8 cellular contexts compared by ENCODE assay signal in genomic region chr12:27244680-27245005, GRCh38. TPM values are rescaled to one million over a fixed set of nuclear protein-coding genes. Genes with fewer than 3 reads are reported as not detected.
DNase-seq lines count a peak whose midpoint lies in the region; TF ChIP-seq lines count a peak whose summit lies in the region.

No MANE protein-coding gene starts in this region.

- no peaks in the 10 kb centered on the region for H3K27me3 ChIP-seq in sigmoid colon

- H3K4me3 ChIP-seq in sigmoid colon: peak overlapping the region; percentile 64 to 95 (median 80)

- no peaks in the 10 kb centered on the region for H3K9me3 ChIP-seq in sigmoid colon

- H3K36me3 ChIP-seq in sigmoid colon: no peaks in the 10 kb centered on the region

- WGBS in sigmoid colon, 2 donors: 0% methylated on average over 13 of the region's 13 CpGs

- intact Hi-C loops in sigmoid colon (cut with DNase I): loop anchor here (2.0 to 5.0 kb wide), 3 partner anchors 102 to 307 kb away; partner anchors contain the start of genes FGFR1OP2, INTS13 and TM7SF3

- no peak for TF ChIP-seq EP300 in sigmoid colon (IDR thresholded peaks at IDR 0.05)

- in situ Hi-C loops in SK-MEL-5 (cut with HindIII; ENCODE audit: low pct_unique_long_range_greater_than_20kb, low sequenced_read_pairs): no loop called here

- DNase-seq in NCI-H748 (lab: John Stamatoyannopoulos, UW; ENCODE audit: unreplicated experiment) (peak; percentile 31), NCI-H748 treated with DMSO at 0.1 percent for 48 hours (lab: John Stamatoyannopoulos, UW) (no peak), SK-MEL-5 (ENCODE audit: low read depth, low spot score) (peak; percentile 13), fibroblast of peridontal ligament (ENCODE audit: extremely low read depth) (peak; percentile 60), sigmoid colon (no peak), mesenteric fat pad (ENCODE audit: low spot score) (no peak), Ammon's horn (ENCODE audit: low spot score) (no peak), COLO829 (ENCODE audit: low spot score) (no peak)

- TF ChIP-seq POLR2A in sigmoid colon (IDR thresholded peaks at IDR 0.05): no peak

- H3K27ac ChIP-seq in sigmoid colon: peak overlapping the region; percentile 88 to 95 (median 94)

- peaks cover 0 to 38% (median 27%) of the 10 kb centered on the region in 4 donors for H3K4me1 ChIP-seq in sigmoid colon

- TF ChIP-seq CTCF in sigmoid colon (IDR thresholded peaks at IDR 0.05): no peak

RNA-seq across cellular contexts. Expression of gene STK38L, which starts 0.6 kb away (rescaled TPM):
- total RNA-seq in SK-MEL-5 (2014; rRNA removed; shearing (Covaris generic)): 22.6 and 26.6 TPM in 2 replicates
- 19.9 and 29.3 TPM in 2 replicates for polyA plus RNA-seq in SK-MEL-5 (2015; cell fraction: cytosol; rRNA removed)
- 25.9 and 26.9 TPM in 2 replicates for polyA plus RNA-seq in SK-MEL-5 (2015; cell fraction: nucleus; rRNA removed)
- total RNA-seq in sigmoid colon: 10 to 100 TPM; 67.3 to 86.2 (median 78.3) TPM
- polyA plus RNA-seq in sigmoid colon: 10 to 100 TPM; 16.8 to 20.1 (median 17.4) TPM
- 76.0 TPM for total RNA-seq in mesenteric fat pad

Comparison
In these comparisons a context has a peak if more than half of its experiments do, and no peak if none do; other contexts are left out.
1. DNase-seq: peak in NCI-H748 (single experiment), SK-MEL-5 (single experiment) and fibroblast of peridontal ligament (single experiment); none in NCI-H748 treated with DMSO at 0.1 percent for 48 hours (single experiment), sigmoid colon (single experiment), mesenteric fat pad (single experiment), Ammon's horn (single experiment) and COLO829 (single experiment).